27 cellular contexts compared by ENCODE assay signal in the genomic region with DNA sequence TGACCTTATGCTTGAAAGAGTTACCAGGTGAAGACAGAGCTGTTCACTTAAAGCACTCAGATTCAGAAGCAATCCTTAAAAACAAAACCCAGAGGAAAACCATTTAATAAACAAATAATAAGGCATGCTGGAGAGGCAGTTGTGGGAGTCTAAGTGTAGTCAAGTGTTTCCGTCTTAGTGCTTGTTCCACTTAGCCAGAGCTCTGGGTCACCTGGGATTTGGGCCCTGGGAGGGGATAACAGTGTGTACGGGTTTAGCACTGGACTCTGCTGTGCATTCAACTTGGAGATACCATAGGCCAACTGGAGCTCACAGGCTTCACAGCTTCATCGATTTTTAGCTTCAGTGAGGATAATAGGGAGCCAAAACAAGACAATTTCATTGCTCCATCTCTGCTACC.
"Had no signal": no experiment of that assay in that cellular context is flagged by ENCODE, and none has a peak within 500 bp of the region (broad histone marks: within the 10 kb centered on the region; RNA-seq: fewer than 3 reads in every experiment).

No MANE protein-coding gene starts in this region.

- ATAC-seq: activated CD4-positive, CD25-positive, alpha-beta regulatory T cell treated with anti-CD3 and anti-CD28 coated beads, Interleukin-2, amount 50 U/mL, for 24 hours; esophagus mucosa; foreskin keratinocyte; heart right ventricle; right lobe of liver; stimulated activated naive CD8-positive, alpha-beta T cell treated with anti-CD3 and anti-CD28 coated beads, Interleukin-15, Interleukin-2, amounts not matched to agents 100 U/mL and 50 U/mL, for 24 hours had no signal

- H3K4me1 ChIP-seq: heart right ventricle, left ventricle myocardium inferior, right lobe of liver, testis, uterus had no signal

- FAIRE-seq: TTC549 had no signal

- H3K9me3 ChIP-seq: ovary, right lobe of liver, testis, uterus had no signal

- H3K36me3 Mint-ChIP-seq: activated naive CD8-positive, alpha-beta T cell had no signal

- H3K27ac Mint-ChIP-seq: activated naive CD8-positive, alpha-beta T cell; dendritic cell treated with granulocyte-macrophage colony-stimulating factor and Interleukin-4, amounts not matched to agents 40 ng/mL and 50 ng/mL, for 4 days; endodermal cell; progenitor cell of endocrine pancreas had no signal

- H3K27me3 ChIP-seq: foreskin keratinocyte, heart right ventricle, ovary, right lobe of liver, testis, uterus had no signal

- H3K27me3 Mint-ChIP-seq: central memory CD8-positive, alpha-beta T cell; dendritic cell treated with granulocyte-macrophage colony-stimulating factor and Interleukin-4, amounts not matched to agents 40 ng/mL and 50 ng/mL, for 4 days; progenitor cell of endocrine pancreas had no signal

- H3K4me1 Mint-ChIP-seq: central memory CD8-positive, alpha-beta T cell; endodermal cell had no signal

- DNase-seq: activated CD4-positive, alpha-beta T cell treated with anti-CD3 and anti-CD28 coated beads for 48 hours; activated CD4-positive, alpha-beta T cell treated with anti-CD3 and anti-CD28 coated beads, Interleukin-2, amount 50 U/mL, for 48 hours; activated CD8-positive, alpha-beta memory T cell treated with anti-CD3 and anti-CD28 coated beads for 24 hours; activated effector memory CD4-positive, alpha-beta T cell treated with Interleukin-2 at 50 U/mL for 16 hours; activated naive CD4-positive, alpha-beta T cell treated with Interleukin-2 at 50 U/mL for 16 hours; anterior cingulate cortex; endodermal cell; foreskin keratinocyte; heart right ventricle; left ventricle myocardium inferior; mammary epithelial cell; ovary; right lobe of liver; stimulated activated CD4-positive, alpha-beta T cell treated with anti-CD3 and anti-CD28 coated beads, Interleukin-12 subunit alpha, Interleukin-12 subunit beta, amount 100 ng/mL, for 4 hours; stimulated activated CD4-positive, alpha-beta T cell treated with anti-CD3 and anti-CD28 coated beads, Interleukin-4, amount 100 ng/mL, for 1 hour; stimulated activated naive CD8-positive, alpha-beta T cell treated with anti-CD3 and anti-CD28 coated beads, Interleukin-15, Interleukin-2, amounts not matched to agents 100 U/mL and 50 U/mL, for 24 hours; testis; trophoblast cell; uterus; WERI-Rb-1 had no signal

- H3K27ac ChIP-seq: foreskin keratinocyte, heart right ventricle, left ventricle myocardium inferior, ovary, right lobe of liver, testis, uterus, WERI-Rb-1 had no signal

- H3K36me3 ChIP-seq: heart right ventricle, left ventricle myocardium inferior, ovary, right lobe of liver, uterus, WERI-Rb-1 had no signal

- H3K4me3 ChIP-seq: heart right ventricle, left ventricle myocardium inferior, ovary, right lobe of liver, testis, uterus had no signal

- H3K4me3 Mint-ChIP-seq: activated naive CD8-positive, alpha-beta T cell; central memory CD8-positive, alpha-beta T cell; dendritic cell treated with granulocyte-macrophage colony-stimulating factor and Interleukin-4, amounts not matched to agents 40 ng/mL and 50 ng/mL, for 4 days; endodermal cell had no signal
